ENCODE assay signal across 22 cellular contexts in the genomic region with DNA sequence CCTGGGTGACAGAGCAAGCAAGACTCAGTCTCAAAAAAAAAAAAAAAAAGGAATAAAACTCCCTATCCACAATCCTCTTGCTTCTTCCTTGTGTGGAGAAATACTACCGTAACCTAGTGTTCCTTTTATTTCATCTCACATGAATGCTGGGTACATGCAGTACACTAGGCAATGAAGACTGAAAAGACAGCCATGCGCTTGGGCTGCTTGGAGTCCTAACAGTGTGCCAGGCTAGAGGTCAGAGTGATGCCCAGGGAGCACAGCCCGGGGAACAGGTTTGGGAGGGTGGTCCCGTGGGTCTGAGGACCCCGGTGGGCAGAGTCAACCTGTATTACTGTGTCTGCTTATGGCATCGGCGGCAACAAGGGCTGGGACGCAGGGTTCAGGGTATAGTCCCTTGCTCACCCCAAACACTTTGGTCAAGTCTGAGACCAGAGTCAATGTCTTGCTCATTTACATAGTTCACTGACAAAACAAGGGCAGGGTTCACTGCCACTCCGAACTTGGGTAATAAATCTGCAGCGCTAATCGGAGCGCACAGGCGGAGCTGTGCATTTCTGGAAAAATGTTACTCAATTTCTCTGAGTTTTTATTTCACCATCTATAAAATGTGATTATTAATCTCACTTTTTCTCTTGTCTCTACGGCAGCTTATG.
DNase-seq lines count a peak whose midpoint lies in the region; ATAC-seq and TF ChIP-seq lines count a peak whose summit lies in the region.
"Had no signal": no experiment of that assay in that cellular context is flagged by ENCODE, and none has a peak within 500 bp of the region (broad histone marks: within the 10 kb centered on the region; RNA-seq: fewer than 3 reads in every experiment).

No MANE protein-coding gene starts in this region.

- no peaks in the 10 kb centered on the region for H3K9me3 ChIP-seq in lower lobe of right lung
- H3K9me3 ChIP-seq in subcutaneous abdominal adipose tissue (ENCODE audit: control insufficient read depth in 5 of 5, low read length in 5 of 5), result peaks cover 0 to 1% (median 0%) of the 10 kb centered on the region in 5 donors
- H3K9me3 ChIP-seq in PC-3 (ENCODE audit: low read length), result no peaks in the 10 kb centered on the region
- H3K9me3 ChIP-seq: BLaER1 had no signal

- no peaks in the 10 kb centered on the region for H3K9me2 ChIP-seq in PC-3 (replicated peaks; ENCODE audit: low read length)

- H3K4me2 ChIP-seq in PC-3 (ENCODE audit: low read length), result no peak overlapping the region
- H3K4me2 ChIP-seq: BLaER1 had no signal

- DNase-seq in HuH-7 (ENCODE audit: low spot score) (peak; percentile 50), dorsolateral prefrontal cortex (no peak), lower lobe of right lung (no peak), PC-3 (no peak)
- DNase-seq: CD8-positive, alpha-beta memory T cell; DMS53; GDM1; H7; MM.1S; NCI-H1048; NCI-H1417 treated with DMSO at 0.1 percent for 48 hours; NCI-H187; NCI-H446 treated with DMSO at 0.1 percent for 48 hours; NCI-H526 treated with DMSO at 0.1 percent for 48 hours; OCI-M1; RPMI8226; SHP77 had no signal

- H3K4me1 ChIP-seq in lower lobe of right lung (peaks cover 10% of the 10 kb centered on the region), subcutaneous abdominal adipose tissue (ENCODE audit: control insufficient read depth in 5 of 5, insufficient read depth in 5 of 5, low read length in 5 of 5) (peaks cover 0 to 27% (median 20%) of the 10 kb centered on the region in 5 donors), PC-3 (ENCODE audit: insufficient read depth, low read length) (peaks cover 4% of the 10 kb centered on the region; the same call in 1 of the 2 replicates)

- H3K27me3 ChIP-seq in dorsolateral prefrontal cortex, result no peaks in the 10 kb centered on the region
- no peaks in the 10 kb centered on the region for H3K27me3 ChIP-seq in lower lobe of right lung (ENCODE audit: low read depth)
- H3K27me3 ChIP-seq in subcutaneous abdominal adipose tissue (ENCODE audit: control insufficient read depth in 5 of 5, insufficient read depth in 4 of 5, low read length in 5 of 5), result no peaks in the 10 kb centered on the region
- H3K27me3 ChIP-seq in PC-3 (ENCODE audit: low read length), result no peaks in the 10 kb centered on the region
- H3K27me3 ChIP-seq: BLaER1 had no signal

- no TSS peak for BruUV-seq in PC-3 (replicated peaks; lab: Mats Ljungman, UMichigan)

- CTCF ChIA-PET in PC-3 (lab: Charles Lee), result no interaction called here

- peak overlapping the region in 1 of 5 donors; percentile 34 for H3K9ac ChIP-seq in subcutaneous abdominal adipose tissue (ENCODE audit: low read length in 5 of 5)
- no peak overlapping the region for H3K9ac ChIP-seq in PC-3 (ENCODE audit: low read length)
- H3K9ac ChIP-seq: BLaER1 had no signal

- H3K4me3 ChIP-seq in dorsolateral prefrontal cortex, result no peak overlapping the region
- H3K4me3 ChIP-seq in lower lobe of right lung, result no peak overlapping the region
- no peak overlapping the region for H3K4me3 ChIP-seq in subcutaneous abdominal adipose tissue (ENCODE audit: low read depth in 1 of 5, low read length in 5 of 5)
- no peak overlapping the region for H3K4me3 ChIP-seq in PC-3 (ENCODE audit: low read length)
- H3K4me3 ChIP-seq: BLaER1, K562 had no signal

- peak overlapping the region in 30 of 59 donors; percentile 7 to 98 (median 63) for H3K27ac ChIP-seq in dorsolateral prefrontal cortex
- H3K27ac ChIP-seq in lower lobe of right lung, result no peak overlapping the region
- peak overlapping the region; percentile 91 for H3K27ac ChIP-seq in subcutaneous abdominal adipose tissue (ENCODE audit: low read depth, low read length)
- H3K27ac ChIP-seq in PC-3 (ENCODE audit: low read length), result no peak overlapping the region
- H3K27ac ChIP-seq: BLaER1 had no signal

- H3K36me3 ChIP-seq in lower lobe of right lung, result peaks cover 15% of the 10 kb centered on the region
- H3K36me3 ChIP-seq in subcutaneous abdominal adipose tissue (ENCODE audit: control insufficient read depth in 5 of 5, insufficient read depth in 5 of 5, low read length in 5 of 5), result peaks cover 0 to 20% (median 4%) of the 10 kb centered on the region in 5 donors
- H3K36me3 ChIP-seq in PC-3 (ENCODE audit: low read depth, low read length), result peaks cover 44% of the 10 kb centered on the region

- POLR2A ChIA-PET in PC-3 (lab: Charles Lee; ENCODE audit: unreplicated experiment), result no interaction called here

- H2AFZ ChIP-seq in PC-3 (ENCODE audit: low read length), result no peak overlapping the region

- H4K20me1 ChIP-seq in PC-3 (ENCODE audit: low read length), result no peaks in the 10 kb centered on the region

- peaks cover 83% of the 10 kb centered on the region for H3K79me2 ChIP-seq in PC-3 (ENCODE audit: low read length)

- H3F3A ChIP-seq in PC-3 (ENCODE audit: low read length, unreplicated experiment), result no peaks in the 10 kb centered on the region

- ATAC-seq in lower lobe of right lung (peak; percentile 46 to 61), GM18520 (IDR thresholded peaks at IDR 0.05; ENCODE audit: unreplicated experiment) (no peak), PC-3 (no peak), GM18873 (IDR thresholded peaks at IDR 0.05; ENCODE audit: low FRiP score, unreplicated experiment) (no peak)
- ATAC-seq: K562 had no signal

- no peak for TF ChIP-seq CTCF in dorsolateral prefrontal cortex (IDR thresholded peaks at IDR 0.05 in 54 of 56, conservative IDR thresholded peaks at IDR 0.05 in 2 of 56; ENCODE audit: low read depth in 1 of 56, partially characterized antibody in 56 of 56)
- no peak for TF ChIP-seq CTCF in lower lobe of right lung (IDR thresholded peaks at IDR 0.05)
- TF ChIP-seq CTCF in PC-3 (conservative IDR thresholded peaks at IDR 0.05; ENCODE audit: low read depth, low read length), result no peak

- intact Hi-C loops in dorsolateral prefrontal cortex (cut with DNase I), result no loop called here
- intact Hi-C loops in lower lobe of right lung (cut with DNase I), result loop anchor here (10.0 kb wide), 1 partner anchor 363 kb away; no protein-coding TSS in a partner anchor
- intact Hi-C loops in PC-3 (cut with micrococcal nuclease), result no loop called here

Comparison
In these comparisons a context has a peak if more than half of its experiments do, and no peak if none do; other contexts are left out.
1. H3K27ac ChIP-seq: peak in dorsolateral prefrontal cortex (30 of 59) and subcutaneous abdominal adipose tissue (single experiment); none in lower lobe of right lung (single experiment) and PC-3 (single experiment).
2. ATAC-seq: peak in lower lobe of right lung (2 of 2); none in GM18520 (single experiment), PC-3 (single experiment) and GM18873 (single experiment).